In genomic region chr1:22108343-22109135, GRCh38 we compare ENCODE assay signal across 12 cellular contexts. TPM values are rescaled to one million over a fixed set of nuclear protein-coding genes. Genes with fewer than 3 reads are reported as not detected.
A peak's percentile ranks its signal among the peaks of the same experiment; 100 is the strongest.
DNase-seq lines count a peak whose midpoint lies in the region; ATAC-seq and TF ChIP-seq lines count a peak whose summit lies in the region.
"Had no signal": no experiment of that assay in that cellular context is flagged by ENCODE, and none has a peak within 500 bp of the region (broad histone marks: within the 10 kb centered on the region; RNA-seq: fewer than 3 reads in every experiment).

No MANE protein-coding gene starts in this region.

- H3K36me3 ChIP-seq in naive thymus-derived CD4-positive, alpha-beta T cell (ENCODE audit: control insufficient read depth in 2 of 3, insufficient read depth in 3 of 3, low read length in 3 of 3): peaks cover 0 to 43% (median 3%) of the 10 kb centered on the region in 3 experiments

- intact Hi-C loops in naive thymus-derived CD4-positive, alpha-beta T cell (cut with micrococcal nuclease): no loop called here

- H3K4me1 ChIP-seq in naive thymus-derived CD4-positive, alpha-beta T cell (ENCODE audit: control insufficient read depth in 2 of 2, insufficient read depth in 2 of 2, low read length in 2 of 2): peaks cover 21% of the 10 kb centered on the region in 2 donors

- POLR2A ChIA-PET in naive thymus-derived CD4-positive, alpha-beta T cell (lab: Charles Lee): interaction anchor here (1.1 kb wide), 1 partner anchor 27 kb away, joined by 3 read pairs; no protein-coding TSS in a partner anchor

- H3K4me3 ChIP-seq in naive thymus-derived CD4-positive, alpha-beta T cell (ENCODE audit: low read length): no peak overlapping the region

- H3K27ac ChIP-seq in naive thymus-derived CD4-positive, alpha-beta T cell (ENCODE audit: low read depth, low read length): no peak overlapping the region
- H3K27ac ChIP-seq: C4-2B, HL-60, neutrophil had no signal

- CTCF ChIA-PET in naive thymus-derived CD4-positive, alpha-beta T cell (lab: Charles Lee): interaction anchor here (0.6 kb wide), 1 partner anchor 386 kb away, joined by 3 read pairs; no protein-coding TSS in a partner anchor

- H3K4me3 Mint-ChIP-seq in brain: no peak overlapping the region
- H3K4me3 Mint-ChIP-seq in naive thymus-derived CD4-positive, alpha-beta T cell: no peak overlapping the region

- ATAC-seq in naive thymus-derived CD4-positive, alpha-beta T cell: no peak
- ATAC-seq in HG03135 (IDR thresholded peaks at IDR 0.05; ENCODE audit: unreplicated experiment): no peak
- ATAC-seq in activated CD4-positive, CD25-positive, alpha-beta regulatory T cell treated with anti-CD3 and anti-CD28 coated beads, Interleukin-2, amount 50 U/mL, for 24 hours: no peak

- H3K27me3 ChIP-seq in naive thymus-derived CD4-positive, alpha-beta T cell (ENCODE audit: control insufficient read depth in 2 of 2, insufficient read depth in 2 of 2, low read length in 2 of 2): no peaks in the 10 kb centered on the region
- H3K27me3 ChIP-seq: neutrophil had no signal

- TF ChIP-seq CTCF in brain (conservative IDR thresholded peaks at IDR 0.05): no peak

- peak overlapping the region; percentile 11 to 80 (median 54) for H3K27ac Mint-ChIP-seq in brain
- peak overlapping the region in 8 of 9 donors; percentile 40 to 82 (median 71) for H3K27ac Mint-ChIP-seq in naive thymus-derived CD4-positive, alpha-beta T cell

- H3K27me3 Mint-ChIP-seq in brain: no peaks in the 10 kb centered on the region
- no peaks in the 10 kb centered on the region for H3K27me3 Mint-ChIP-seq in naive thymus-derived CD4-positive, alpha-beta T cell

- H3K36me3 Mint-ChIP-seq in brain: peaks cover 28% of the 10 kb centered on the region
- H3K36me3 Mint-ChIP-seq in naive thymus-derived CD4-positive, alpha-beta T cell: peaks cover 0 to 30% (median 4%) of the 10 kb centered on the region in 5 donors

- H3K4me1 Mint-ChIP-seq in brain: peaks cover 65% of the 10 kb centered on the region
- H3K4me1 Mint-ChIP-seq in naive thymus-derived CD4-positive, alpha-beta T cell: peaks cover 45 to 78% (median 58%) of the 10 kb centered on the region in 7 donors

- no peaks in the 10 kb centered on the region for H3K9me3 ChIP-seq in naive thymus-derived CD4-positive, alpha-beta T cell (ENCODE audit: control insufficient read depth in 2 of 3, low read length in 3 of 3)
- H3K9me3 ChIP-seq: neutrophil had no signal

- no peaks in the 10 kb centered on the region for H3K9me3 Mint-ChIP-seq in brain
- no peaks in the 10 kb centered on the region for H3K9me3 Mint-ChIP-seq in naive thymus-derived CD4-positive, alpha-beta T cell

- DNase-seq in AG08395 (ENCODE audit: low spot score) (peak; percentile 49), EH (ENCODE audit: low read depth) (peak; percentile 80), NAMALWA (ENCODE audit: low spot score) (no peak)
- DNase-seq in naive thymus-derived CD4-positive, alpha-beta T cell: no peak
- DNase-seq in activated effector memory CD4-positive, alpha-beta T cell treated with anti-CD3 and anti-CD28 coated beads, Interleukin-2, amount 50 U/mL, for 16 hours: no peak
- DNase-seq: stimulated activated naive CD4-positive, alpha-beta T cell had no signal

RNA-seq across cellular contexts. Expression of gene WNT4, which starts 34.4 kb away (rescaled TPM):
- polyA plus RNA-seq in brain (ENCODE audit: insufficient read depth, low read depth, low replicate concordance): 5.0 TPM
- not detected for total RNA-seq in naive thymus-derived CD4-positive, alpha-beta T cell
- polyA plus RNA-seq in naive thymus-derived CD4-positive, alpha-beta T cell: under 1 TPM in 1 of 2 donors, not detected in 1; 0.05 TPM

RNA-seq across cellular contexts. Expression of gene CDC42, which starts 56.0 kb away (rescaled TPM):
- polyA plus RNA-seq in brain (ENCODE audit: insufficient read depth, low read depth, low replicate concordance): 200 TPM
- 100 to 1,000 TPM; 186 to 385 (median 305) TPM for total RNA-seq in naive thymus-derived CD4-positive, alpha-beta T cell
- 100 to 1,000 TPM; 186 to 427 TPM for polyA plus RNA-seq in naive thymus-derived CD4-positive, alpha-beta T cell

Comparison
In these comparisons a context has a peak if more than half of its experiments do, and no peak if none do; other contexts are left out.
1. DNase-seq: peak in AG08395 (single experiment) and EH (single experiment); none in naive thymus-derived CD4-positive, alpha-beta T cell (0 of 9), activated effector memory CD4-positive, alpha-beta T cell treated with anti-CD3 and anti-CD28 coated beads, Interleukin-2, amount 50 U/mL, for 16 hours (single experiment) and NAMALWA (single experiment).